14 cellular contexts compared by ENCODE assay signal in genomic region chr12:113109872-113110623, GRCh38. TPM values are rescaled to one million over a fixed set of nuclear protein-coding genes. Genes with fewer than 3 reads are reported as not detected.
"Had no signal": no experiment of that assay in that cellular context is flagged by ENCODE, and none has a peak within 500 bp of the region (broad histone marks: within the 10 kb centered on the region; RNA-seq: fewer than 3 reads in every experiment).

No MANE protein-coding gene starts in this region.

- H3K9me3 ChIP-seq: breast epithelium, left ventricle myocardium inferior, right atrium auricular region had no signal

- H3K4me3 ChIP-seq: breast epithelium, left ventricle myocardium inferior, neural progenitor cell, right atrium auricular region, skin epidermis had no signal

- DNase-seq: activated CD4-positive, alpha-beta T cell treated with anti-CD3 and anti-CD28 coated beads for 4 hours; activated effector memory CD4-positive, alpha-beta T cell treated with Interleukin-2 at 50 U/mL for 16 hours; activated naive CD8-positive, alpha-beta T cell treated with anti-CD3 and anti-CD28 coated beads, Interleukin-2, amount 10 ng/mL, durations not matched to agents 7 days and 5 days; activated T-cell treated with anti-CD3 and anti-CD28 coated beads, Interleukin-2, amount 50 U/mL, for 1 hour; foreskin melanocyte; left ventricle myocardium inferior; mesenchymal stem cell; WERI-Rb-1 had no signal

- H3K36me3 Mint-ChIP-seq: activated naive CD8-positive, alpha-beta T cell treated with anti-CD3 and anti-CD28 coated beads, Interleukin-2, amount 10 ng/mL, durations not matched to agents 7 days and 5 days; neural progenitor cell had no signal

- H3K4me3 Mint-ChIP-seq: activated naive CD8-positive, alpha-beta T cell treated with anti-CD3 and anti-CD28 coated beads, Interleukin-2, amount 10 ng/mL, durations not matched to agents 7 days and 5 days; neural progenitor cell had no signal

- H3K27ac Mint-ChIP-seq: activated naive CD8-positive, alpha-beta T cell treated with anti-CD3 and anti-CD28 coated beads, Interleukin-2, amount 10 ng/mL, durations not matched to agents 7 days and 5 days had no signal

- H3K27me3 ChIP-seq: breast epithelium, right atrium auricular region had no signal

- H3K9ac ChIP-seq: neural progenitor cell had no signal

- H3K27ac ChIP-seq: breast epithelium, left ventricle myocardium inferior, neural progenitor cell, right atrium auricular region, skin epidermis, WERI-Rb-1 had no signal

- H3K36me3 ChIP-seq: breast epithelium, left ventricle myocardium inferior, neural progenitor cell, right atrium auricular region, WERI-Rb-1 had no signal

- H3K4me1 ChIP-seq: breast epithelium, left ventricle myocardium inferior, neural progenitor cell, right atrium auricular region had no signal

- H3K4me2 ChIP-seq: neural progenitor cell had no signal

- H3K9me3 Mint-ChIP-seq: activated naive CD8-positive, alpha-beta T cell treated with anti-CD3 and anti-CD28 coated beads, Interleukin-2, amount 10 ng/mL, durations not matched to agents 7 days and 5 days; neural progenitor cell had no signal

- H2AFZ ChIP-seq: neural progenitor cell had no signal

RNA-seq across cellular contexts. Expression of gene RASAL1, which starts 25.5 kb away (rescaled TPM):
- total RNA-seq: aorta, endothelial cell of umbilical vein, left ventricle myocardium inferior, right atrium auricular region had no signal

RNA-seq across cellular contexts. Expression of gene CFAP73, which starts 39.5 kb away (rescaled TPM):
- total RNA-seq: aorta, endothelial cell of umbilical vein, left ventricle myocardium inferior, right atrium auricular region had no signal
